16 cellular contexts compared by ENCODE assay signal in genomic region chr3:123920383-123920782, GRCh38. TPM values are rescaled to one million over a fixed set of nuclear protein-coding genes. Genes with fewer than 3 reads are reported as not detected.
A peak's percentile ranks its signal among the peaks of the same experiment; 100 is the strongest.
DNase-seq lines count a peak whose midpoint lies in the region; ATAC-seq, FAIRE-seq and TF ChIP-seq lines count a peak whose summit lies in the region.
"Had no signal": no experiment of that assay in that cellular context is flagged by ENCODE, and none has a peak within 500 bp of the region (broad histone marks: within the 10 kb centered on the region; RNA-seq: fewer than 3 reads in every experiment).

No MANE protein-coding gene starts in this region.

- in situ Hi-C loops in HepG2 (cut with HindIII; ENCODE audit: extremely low pct_ligation_motif_present, low pct_unique_long_range_greater_than_20kb) = no loop called here

- no peak overlapping the region for H3K4me2 ChIP-seq in HepG2 (ENCODE audit: low read depth, low read length)
- H3K4me2 ChIP-seq: BLaER1 treated with 17β-estradiol and CSF1 and Interleukin-3, amounts not matched to agents 10 nM and 100 nM; KMS-11 had no signal

- H3K9me3 ChIP-seq in HepG2 (ENCODE audit: low read length) (peaks cover 14% of the 10 kb centered on the region; the same call in 1 of the 2 replicates), right lobe of liver (peaks cover 0 to 6% (median 0%) of the 10 kb centered on the region in 4 donors), uterus (peaks cover 0 to 11% of the 10 kb centered on the region in 2 donors)

- no peak for TF ChIP-seq EP300 in HepG2 (IDR thresholded peaks at IDR 0.05; ENCODE audit: low read depth in 2 of 2, low read length in 2 of 2)
- TF ChIP-seq EP300 in HepG2 (CRISPR knock-in tag; IDR thresholded peaks at IDR 0.05; ENCODE audit: borderline replicate concordance) = no peak

- DNase-seq in HepG2 (ENCODE audit: low spot score) (no peak), right lobe of liver (no peak), astrocyte of the hippocampus (ENCODE audit: low read depth, low spot score) (peak; percentile 14), fibroblast of villous mesenchyme (ENCODE audit: low read depth) (peak; percentile 3), uterus (no peak)
- DNase-seq: 8988T; ACHN; CD4-positive, CD25-positive, alpha-beta regulatory T cell; DMS53; GM23248; H7 had no signal

- 94% methylated on average over 1 of the region's 1 CpG for WGBS in HepG2 (ENCODE audit: low lambda C conversion rate)
- WGBS in right lobe of liver (ENCODE audit: insufficient coverage, low coverage, low lambda C conversion rate, missing lambda C conversion rate) = 100% methylated on average over 1 of the region's 1 CpG

- FAIRE-seq in HepG2 (lab: Jason Lieb, UNC) = no peak
- FAIRE-seq: GM12891 had no signal

- CTCF ChIA-PET in HepG2 (lab: Yijun Ruan, JAX; ENCODE audit: low intra/inter-chr PET ratio, low total read pairs) = no interaction called here

- H2AFZ ChIP-seq in HepG2 (ENCODE audit: low read length) = no peak overlapping the region
- H2AFZ ChIP-seq: GM23248 had no signal

- no peaks in the 10 kb centered on the region for H3K79me2 ChIP-seq in HepG2 (ENCODE audit: insufficient read depth, low read length)

- no peak for TF ChIP-seq RAD21 in HepG2 (CRISPR knock-in tag; IDR thresholded peaks at IDR 0.05)

- POLR2A ChIA-PET in HepG2 (lab: Yijun Ruan, JAX) = no interaction called here

- no peaks in the 10 kb centered on the region for H4K20me1 ChIP-seq in HepG2 (ENCODE audit: insufficient read depth, low read length)
- H4K20me1 ChIP-seq: BLaER1 treated with 17β-estradiol and CSF1 and Interleukin-3, amounts not matched to agents 10 nM and 100 nM had no signal

- ATAC-seq in HepG2 (no peak), right lobe of liver (no peak), GM21390 (IDR thresholded peaks at IDR 0.05; ENCODE audit: unreplicated experiment) (no peak), GM21526 (IDR thresholded peaks at IDR 0.05; ENCODE audit: low FRiP score, unreplicated experiment) (no peak)

- H3K27ac ChIP-seq in HepG2 (ENCODE audit: extremely low read length, insufficient read depth, low read length) (no peak overlapping the region), right lobe of liver (no peak overlapping the region), uterus (no peak overlapping the region)
- H3K27ac ChIP-seq: BLaER1 treated with 17β-estradiol and CSF1 and Interleukin-3, amounts not matched to agents 10 nM and 100 nM; GM23248; KMS-11 had no signal

- no peak overlapping the region for H3K9ac ChIP-seq in HepG2 (ENCODE audit: insufficient read depth, low read depth, low read length)
- H3K9ac ChIP-seq: BLaER1 treated with 17β-estradiol and CSF1 and Interleukin-3, amounts not matched to agents 10 nM and 100 nM; GM23248; KMS-11 had no signal

- H3K36me3 ChIP-seq in HepG2 (replicated peaks in 1 of 2; ENCODE audit: control insufficient read depth in 1 of 2, insufficient read depth in 2 of 2, low read length in 2 of 2) (peaks cover 0 to 21% of the 10 kb centered on the region in 2 experiments; a peak in 2 of 5 replicates), right lobe of liver (no peaks in the 10 kb centered on the region), uterus (no peaks in the 10 kb centered on the region)

- no peak overlapping the region for H3K4me3 ChIP-seq in HepG2 (replicated peaks in 1 of 3; ENCODE audit: insufficient read depth in 1 of 3, low read depth in 2 of 3, low read length in 3 of 3)
- no peak overlapping the region for H3K4me3 ChIP-seq in right lobe of liver
- H3K4me3 ChIP-seq in fibroblast of villous mesenchyme (ENCODE audit: low read depth, low read length) = no peak overlapping the region
- no peak overlapping the region for H3K4me3 ChIP-seq in uterus
- H3K4me3 ChIP-seq: BLaER1 treated with 17β-estradiol and CSF1 and Interleukin-3, amounts not matched to agents 10 nM and 100 nM; GM23248 had no signal

- intact Hi-C loops in HepG2 (cut with micrococcal nuclease; ENCODE audit: unreplicated experiment) (no loop called here), right lobe of liver (cut with DNase I) (no loop called here), uterus (cut with DNase I; ENCODE audit: low total_unique reads) (no loop called here)

- H3K4me1 ChIP-seq in HepG2 (ENCODE audit: insufficient read depth, low read length) (no peaks in the 10 kb centered on the region), right lobe of liver (peaks cover 0 to 7% (median 0%) of the 10 kb centered on the region in 4 donors), uterus (no peaks in the 10 kb centered on the region)

- no peaks in the 10 kb centered on the region for H3K27me3 ChIP-seq in HepG2 (ENCODE audit: control insufficient read depth in 1 of 2, insufficient read depth in 2 of 2, low read length in 2 of 2)
- H3K27me3 ChIP-seq in right lobe of liver = no peaks in the 10 kb centered on the region
- H3K27me3 ChIP-seq in uterus = no peaks in the 10 kb centered on the region
- H3K27me3 ChIP-seq: BLaER1 treated with 17β-estradiol and CSF1 and Interleukin-3, amounts not matched to agents 10 nM and 100 nM had no signal

- TF ChIP-seq POLR2A in HepG2 (IDR thresholded peaks at IDR 0.05; ENCODE audit: insufficient read depth in 1 of 2, low read depth in 2 of 2, low read length in 2 of 2) (no peak), right lobe of liver (IDR thresholded peaks at IDR 0.05) (no peak), uterus (IDR thresholded peaks at IDR 0.05) (no peak)

- TF ChIP-seq CTCF in HepG2 (CRISPR knock-in tag; IDR thresholded peaks at IDR 0.05) = no peak
- no peak for TF ChIP-seq CTCF in right lobe of liver (IDR thresholded peaks at IDR 0.05)
- TF ChIP-seq CTCF in fibroblast of villous mesenchyme (IDR thresholded peaks at IDR 0.05; ENCODE audit: insufficient read depth, low read depth, low read length) = no peak
- no peak for TF ChIP-seq CTCF in uterus (IDR thresholded peaks at IDR 0.05)

- BruUV-seq in HepG2 (replicated peaks; lab: Mats Ljungman, UMichigan) = no TSS peak

TF ChIP-seq in HepG2, 621 proteins besides CTCF, POLR2A, EP300 and RAD21 (continues in another document):
- TF ChIP-seq ZNF136 (CRISPR knock-in tag; IDR thresholded peaks at IDR 0.05; ENCODE audit: low read depth) = peak; percentile 76; the same call in 1 of the 2 replicates
- TF ChIP-seq TSC22D2 (CRISPR knock-in tag; IDR thresholded peaks at IDR 0.05; ENCODE audit: borderline replicate concordance) = no peak
- no peak for TF ChIP-seq JARID2 (CRISPR knock-in tag; IDR thresholded peaks at IDR 0.05; ENCODE audit: insufficient replicate concordance)
- no peak for TF ChIP-seq PHF21A (CRISPR knock-in tag; IDR thresholded peaks at IDR 0.05)

RNA-seq across cellular contexts. Expression of gene MYLK, which starts 36.3 kb away (rescaled TPM):
- 22.1 and 34.9 TPM in 2 replicates for total RNA-seq in HepG2 (2016; rRNA removed; fragmentation: Illumina TruSeq; extraction: Trizol)
- 2.0 and 2.1 TPM in 2 replicates for total RNA-seq in HepG2 (2016; cell fraction: cytosol; rRNA removed; fragmentation: Illumina TruSeq; extraction: Trizol; ENCODE audit: low read depth)
- 21.3 and 34.0 TPM in 2 replicates for total RNA-seq in HepG2 (2016; cell fraction: insoluble cytoplasmic fraction; rRNA removed; fragmentation: Illumina TruSeq; extraction: Trizol)
- 7.4 and 7.6 TPM in 2 replicates for total RNA-seq in HepG2 (2016; cell fraction: membrane; rRNA removed; fragmentation: Illumina TruSeq; extraction: Trizol)
- 49.0 and 59.0 TPM in 2 replicates for total RNA-seq in HepG2 (2016; cell fraction: nucleus; rRNA removed; fragmentation: Illumina TruSeq; extraction: Trizol)
- 6.6 and 10.6 TPM in 2 replicates for polyA plus RNA-seq in HepG2 (2011; rRNA removed)
- polyA plus RNA-seq in HepG2 (2011; cell fraction: cytosol; rRNA removed) = 3.9 and 5.9 TPM in 2 replicates
- polyA plus RNA-seq in HepG2 (2011; cell fraction: nucleus; rRNA removed) = 43.3 and 62.6 TPM in 2 replicates
- polyA plus RNA-seq in HepG2 (2012) = 5.0 and 10.2 TPM in 2 replicates
- polyA plus RNA-seq in HepG2 (2016; cell fraction: cytosol; fragmentation: Illumina TruSeq; extraction: Trizol; ENCODE audit: low read depth) = 0.33 and 0.51 TPM in 2 replicates
- 12.9 and 13.4 TPM in 2 replicates for polyA plus RNA-seq in HepG2 (2016; cell fraction: insoluble cytoplasmic fraction; fragmentation: Illumina TruSeq; extraction: Trizol; ENCODE audit: low read depth)
- polyA plus RNA-seq in HepG2 (2016; cell fraction: membrane; fragmentation: Illumina TruSeq; extraction: Trizol; ENCODE audit: low read depth) = 1.8 and 2.0 TPM in 2 replicates
- polyA plus RNA-seq in HepG2 (2016; cell fraction: nucleus; fragmentation: Illumina TruSeq; extraction: Trizol; ENCODE audit: insufficient read depth, low read depth) = 30.9 and 33.2 TPM in 2 replicates
- polyA minus RNA-seq in HepG2 (2011; rRNA and poly(A)+ RNA removed; ENCODE audit: low replicate concordance) = 0.07 and 52.0 TPM in 2 replicates
- polyA minus RNA-seq in HepG2 (2011; cell fraction: cytosol; rRNA and poly(A)+ RNA removed) = 11.6 and 12.7 TPM in 2 replicates
- polyA minus RNA-seq in HepG2 (2011; cell fraction: nucleus; rRNA and poly(A)+ RNA removed) = 90.5 and 92.6 TPM in 2 replicates
- 100 to 1,000 TPM in 3 of 6 experiments, 10 to 100 TPM in 3; 61.1 to 146 (median 97.8) TPM for total RNA-seq in right lobe of liver
- 558 and 807 TPM in 2 replicates for total RNA-seq in fibroblast of villous mesenchyme
- total RNA-seq in uterus = 1,000 to 10,000 TPM in 1 of 4 donors, 100 to 1,000 TPM in 3; 420 to 1,252 (median 768) TPM

RNA-seq across cellular contexts. Expression of gene CCDC14, which starts 40.6 kb away (rescaled TPM):
- total RNA-seq in HepG2 (2016; rRNA removed; fragmentation: Illumina TruSeq; extraction: Trizol) (21.1 and 48.7 TPM in 2 replicates), right lobe of liver (10 to 100 TPM; 10.4 to 15.6 (median 11.7) TPM), fibroblast of villous mesenchyme (69.6 and 130 TPM in 2 replicates), uterus (10 to 100 TPM; 12.3 to 98.4 (median 63.0) TPM)
- 14.2 and 16.0 TPM in 2 replicates for total RNA-seq in HepG2 (2016; cell fraction: cytosol; rRNA removed; fragmentation: Illumina TruSeq; extraction: Trizol; ENCODE audit: low read depth)
- total RNA-seq in HepG2 (2016; cell fraction: insoluble cytoplasmic fraction; rRNA removed; fragmentation: Illumina TruSeq; extraction: Trizol) = 23.0 and 48.1 TPM in 2 replicates
- 13.2 and 16.6 TPM in 2 replicates for total RNA-seq in HepG2 (2016; cell fraction: membrane; rRNA removed; fragmentation: Illumina TruSeq; extraction: Trizol)
- 119 and 133 TPM in 2 replicates for total RNA-seq in HepG2 (2016; cell fraction: nucleus; rRNA removed; fragmentation: Illumina TruSeq; extraction: Trizol)
- polyA plus RNA-seq in HepG2 (2011; rRNA removed) = 48.8 and 49.0 TPM in 2 replicates
- polyA plus RNA-seq in HepG2 (2011; cell fraction: cytosol; rRNA removed) = 9.3 and 9.4 TPM in 2 replicates
- polyA plus RNA-seq in HepG2 (2011; cell fraction: nucleus; rRNA removed) = 247 and 272 TPM in 2 replicates
- 22.6 and 28.1 TPM in 2 replicates for polyA plus RNA-seq in HepG2 (2012)
- polyA plus RNA-seq in HepG2 (2016; cell fraction: cytosol; fragmentation: Illumina TruSeq; extraction: Trizol; ENCODE audit: low read depth) = 0.83 and 0.96 TPM in 2 replicates
- 10.7 and 14.2 TPM in 2 replicates for polyA plus RNA-seq in HepG2 (2016; cell fraction: insoluble cytoplasmic fraction; fragmentation: Illumina TruSeq; extraction: Trizol; ENCODE audit: low read depth)
- polyA plus RNA-seq in HepG2 (2016; cell fraction: membrane; fragmentation: Illumina TruSeq; extraction: Trizol; ENCODE audit: low read depth) = 1.6 and 2.9 TPM in 2 replicates
- polyA plus RNA-seq in HepG2 (2016; cell fraction: nucleus; fragmentation: Illumina TruSeq; extraction: Trizol; ENCODE audit: insufficient read depth, low read depth) = 184 and 186 TPM in 2 replicates
- 33.0 and 107 TPM in 2 replicates for polyA minus RNA-seq in HepG2 (2011; rRNA and poly(A)+ RNA removed; ENCODE audit: low replicate concordance)
- 5.9 and 8.2 TPM in 2 replicates for polyA minus RNA-seq in HepG2 (2011; cell fraction: cytosol; rRNA and poly(A)+ RNA removed)
- polyA minus RNA-seq in HepG2 (2011; cell fraction: nucleus; rRNA and poly(A)+ RNA removed) = 97.7 and 101 TPM in 2 replicates

Comparison
In these comparisons a context has a peak if more than half of its experiments do, and no peak if none do; other contexts are left out.
1. DNase-seq: peak in astrocyte of the hippocampus (single experiment) and fibroblast of villous mesenchyme (single experiment); none in HepG2 (single experiment), right lobe of liver (0 of 3) and uterus (0 of 2).